ENCODE assay signal across 9 cellular contexts in genomic region chr20:42483694-42484303, GRCh38.
A peak's percentile ranks its signal among the peaks of the same experiment; 100 is the strongest.
DNase-seq lines count a peak whose midpoint lies in the region; ATAC-seq and TF ChIP-seq lines count a peak whose summit lies in the region.
"Had no signal": no experiment of that assay in that cellular context is flagged by ENCODE, and none has a peak within 500 bp of the region (broad histone marks: within the 10 kb centered on the region; RNA-seq: fewer than 3 reads in every experiment).

No MANE protein-coding gene starts in this region.

- H2AK5ac ChIP-seq in neuronal stem cell (ENCODE audit: low read depth, low read length) = no peak overlapping the region

- H4K91ac ChIP-seq in neuronal stem cell (ENCODE audit: low read depth, low read length, poor library complexity) = no peak overlapping the region

- H3K23ac ChIP-seq in neuronal stem cell (ENCODE audit: low read depth, low read length, poor library complexity) = no peak overlapping the region

- H3K14ac ChIP-seq in neuronal stem cell (ENCODE audit: low read length) = no peak overlapping the region

- H2BK15ac ChIP-seq in neuronal stem cell (ENCODE audit: low read length) = no peak overlapping the region

- H4K8ac ChIP-seq in neuronal stem cell (ENCODE audit: low read depth, low read length) = no peak overlapping the region

- DNase-seq in NCI-H748 (lab: John Stamatoyannopoulos, UW; ENCODE audit: unreplicated experiment) = peak; percentile 64
- no peak for DNase-seq in NCI-H748 treated with DMSO at 0.1 percent for 48 hours (lab: John Stamatoyannopoulos, UW)
- DNase-seq in HuH-7.5 (ENCODE audit: low spot score) = peak; percentile 5
- DNase-seq in body of pancreas = peak; percentile 33 to 55 (median 43)
- peak; percentile 53 for DNase-seq in neuronal stem cell (ENCODE audit: low spot score)
- no peak for DNase-seq in retina
- no peak for DNase-seq in NCI-H2227 (lab: John Stamatoyannopoulos, UW; ENCODE audit: unreplicated experiment)
- DNase-seq: CD8-positive, alpha-beta T cell had no signal

- no peaks in the 10 kb centered on the region for H3K27me3 ChIP-seq in body of pancreas
- H3K27me3 ChIP-seq in neuronal stem cell (ENCODE audit: control insufficient read depth in 3 of 3, insufficient read depth in 3 of 3, low read depth in 1 of 3, low read length in 3 of 3) = no peaks in the 10 kb centered on the region

- no peak overlapping the region for H2AFZ ChIP-seq in neuronal stem cell (ENCODE audit: low read length)

- H2BK12ac ChIP-seq in neuronal stem cell (ENCODE audit: low read length) = no peak overlapping the region

- no peak overlapping the region for H3K4me2 ChIP-seq in neuronal stem cell (ENCODE audit: insufficient read depth, low read length, poor library complexity, severe bottlenecking)

- H2BK5ac ChIP-seq in neuronal stem cell (ENCODE audit: low read length) = no peak overlapping the region

- no peak overlapping the region for H3K4ac ChIP-seq in neuronal stem cell (ENCODE audit: low read length)

- no peaks in the 10 kb centered on the region for H3K4me1 ChIP-seq in body of pancreas
- no peaks in the 10 kb centered on the region for H3K4me1 ChIP-seq in neuronal stem cell (ENCODE audit: control insufficient read depth in 2 of 2, insufficient read depth in 1 of 2, low read depth in 1 of 2, low read length in 2 of 2)

- intact Hi-C loops in body of pancreas (cut with DNase I) = no loop called here

- H3K4me3 ChIP-seq in body of pancreas = no peak overlapping the region
- no peak overlapping the region for H3K4me3 ChIP-seq in neuronal stem cell (ENCODE audit: low read length in 2 of 2)

- H3K18ac ChIP-seq in neuronal stem cell (ENCODE audit: low read length) = no peak overlapping the region

- 26 to 60% methylated on average over 3 to 7 of the region's 7 CpGs for WGBS in body of pancreas, 2 donors
- no CpG with 5 or more reads among the region's 7 CpGs for WGBS in neuronal stem cell (ENCODE audit: extremely low coverage in 2 of 2, insufficient read length in 2 of 2, insufficient replicate concordance in 1 of 2), 2 donors

- H2BK120ac ChIP-seq in neuronal stem cell (ENCODE audit: low read depth, low read length) = no peak overlapping the region

- TF ChIP-seq CTCF in body of pancreas (IDR thresholded peaks at IDR 0.05) = peak; percentile 16 to 57 (median 39)

- no peak overlapping the region for H3K27ac ChIP-seq in body of pancreas
- no peak overlapping the region for H3K27ac ChIP-seq in neuronal stem cell (replicated peaks; ENCODE audit: low read length)

- TF ChIP-seq POLR2A in body of pancreas (IDR thresholded peaks at IDR 0.05) = no peak

- H3K9ac ChIP-seq in neuronal stem cell (ENCODE audit: low read depth, low read length, poor library complexity) = no peak overlapping the region

- H3K36me3 ChIP-seq in body of pancreas (replicated peaks in 1 of 2; ENCODE audit: insufficient read depth in 1 of 2, low read depth in 2 of 2) (no peaks in the 10 kb centered on the region), neuronal stem cell (replicated peaks in 1 of 2; ENCODE audit: control insufficient read depth in 2 of 2, insufficient read depth in 2 of 2, low read length in 2 of 2) (no peaks in the 10 kb centered on the region)

- H3K9me3 ChIP-seq in body of pancreas (no peaks in the 10 kb centered on the region), neuronal stem cell (replicated peaks in 1 of 2; ENCODE audit: control insufficient read depth in 2 of 2, insufficient read depth in 1 of 2, low read depth in 1 of 2, low read length in 2 of 2) (no peaks in the 10 kb centered on the region)

- ATAC-seq in body of pancreas (peak; percentile 45), HG02884 (IDR thresholded peaks at IDR 0.05; ENCODE audit: unreplicated experiment) (no peak)
- ATAC-seq: CD8-positive, alpha-beta T cell had no signal

- no peaks in the 10 kb centered on the region for H3K79me1 ChIP-seq in neuronal stem cell (ENCODE audit: low read depth, low read length)

Comparison
In these comparisons a context has a peak if more than half of its experiments do, and no peak if none do; other contexts are left out.
1. DNase-seq: peak in NCI-H748 (single experiment), HuH-7.5 (single experiment), body of pancreas (4 of 4) and neuronal stem cell (single experiment); none in NCI-H748 treated with DMSO at 0.1 percent for 48 hours (single experiment), retina (single experiment) and NCI-H2227 (single experiment).